Comparison of ENCODE assay signal across 26 cellular contexts in genomic region chr18:50089702-50090101, GRCh38.
"Had no signal": no experiment of that assay in that cellular context is flagged by ENCODE, and none has a peak within 500 bp of the region (broad histone marks: within the 10 kb centered on the region; RNA-seq: fewer than 3 reads in every experiment).

No MANE protein-coding gene starts in this region.

- H3K27ac ChIP-seq: brain microvascular endothelial cell, coronary artery, dorsolateral prefrontal cortex, esophagus muscularis mucosa, foreskin keratinocyte, gastrocnemius medialis had no signal

- H3K27ac Mint-ChIP-seq: activated CD8-positive, alpha-beta T cell treated with anti-CD3 and anti-CD28 coated beads for 36 hours; activated naive CD8-positive, alpha-beta T cell; activated T-helper 17 cell treated with anti-CD3 and anti-CD28 coated beads, Interleukin-2, amount 50 U/mL, for 72 hours; dendritic cell treated with granulocyte-macrophage colony-stimulating factor and Interleukin-4, amounts not matched to agents 40 ng/mL and 50 ng/mL, for 4 days had no signal

- H3K27me3 ChIP-seq: brain microvascular endothelial cell, esophagus muscularis mucosa, gastrocnemius medialis had no signal

- H3K9me3 Mint-ChIP-seq: activated CD8-positive, alpha-beta T cell treated with anti-CD3 and anti-CD28 coated beads for 36 hours; activated T-cell treated with anti-CD3 and anti-CD28 coated beads, Interleukin-2, amount 50 U/mL, for 4 hours; central memory CD8-positive, alpha-beta T cell; dendritic cell treated with granulocyte-macrophage colony-stimulating factor and Interleukin-4, amounts not matched to agents 40 ng/mL and 50 ng/mL, for 4 days had no signal

- H3K4me1 ChIP-seq: esophagus muscularis mucosa, foreskin keratinocyte had no signal

- H3K4me3 ChIP-seq: coronary artery, dorsolateral prefrontal cortex, esophagus muscularis mucosa, gastrocnemius medialis had no signal

- H3K36me3 Mint-ChIP-seq: activated naive CD8-positive, alpha-beta T cell had no signal

- H3K4me3 Mint-ChIP-seq: activated CD8-positive, alpha-beta T cell treated with anti-CD3 and anti-CD28 coated beads for 36 hours; activated naive CD8-positive, alpha-beta T cell; activated T-cell treated with anti-CD3 and anti-CD28 coated beads, Interleukin-2, amount 50 U/mL, for 4 hours; activated T-helper 17 cell treated with anti-CD3 and anti-CD28 coated beads, Interleukin-2, amount 50 U/mL, for 72 hours; central memory CD8-positive, alpha-beta T cell; dendritic cell treated with granulocyte-macrophage colony-stimulating factor and Interleukin-4, amounts not matched to agents 40 ng/mL and 50 ng/mL, for 4 days had no signal

- H3K4me1 Mint-ChIP-seq: activated T-helper 17 cell treated with anti-CD3 and anti-CD28 coated beads, Interleukin-2, amount 50 U/mL, for 72 hours; central memory CD8-positive, alpha-beta T cell had no signal

- DNase-seq: activated CD4-positive, alpha-beta T cell treated with anti-CD3 and anti-CD28 coated beads for 48 hours; activated CD4-positive, alpha-beta T cell treated with anti-CD3 and anti-CD28 coated beads, Interleukin-2, amount 50 U/mL, for 1 hour; activated CD4-positive, alpha-beta T cell treated with anti-CD3 and anti-CD28 coated beads, Interleukin-2, amount 50 U/mL, for 48 hours; activated CD8-positive, alpha-beta memory T cell treated with anti-CD3 and anti-CD28 coated beads for 24 hours; activated CD8-positive, alpha-beta T cell treated with anti-CD3 and anti-CD28 coated beads for 36 hours; activated effector memory CD4-positive, alpha-beta T cell treated with Interleukin-2 at 50 U/mL for 16 hours; activated gamma-delta T cell treated with Interleukin-2 at 50 U/mL for 16 hours; activated naive CD4-positive, alpha-beta T cell treated with anti-CD3 and anti-CD28 coated beads, Interleukin-2, amount 50 U/mL, for 16 hours; activated naive CD4-positive, alpha-beta T cell treated with Interleukin-2 at 50 U/mL for 16 hours; activated T-cell treated with anti-CD3 and anti-CD28 coated beads, Interleukin-2, amount 50 U/mL, for 4 hours; amniotic stem cell; anterior cingulate cortex; brain microvascular endothelial cell; dorsolateral prefrontal cortex; effector memory CD4-positive, alpha-beta T cell; erythroblast; foreskin keratinocyte; gastrocnemius medialis; glutamatergic neuron; T-helper 2 cell had no signal

- H3K36me3 ChIP-seq: brain microvascular endothelial cell, esophagus muscularis mucosa, gastrocnemius medialis had no signal

- ATAC-seq: activated CD8-positive, alpha-beta T cell treated with anti-CD3 and anti-CD28 coated beads for 36 hours; activated T-cell treated with anti-CD3 and anti-CD28 coated beads, Interleukin-2, amount 50 U/mL, for 4 hours; activated T-helper 17 cell treated with anti-CD3 and anti-CD28 coated beads, Interleukin-2, amount 50 U/mL, for 72 hours; foreskin keratinocyte; gastrocnemius medialis had no signal

- H3K9me3 ChIP-seq: esophagus muscularis mucosa, gastrocnemius medialis had no signal
